Comparison of ENCODE assay signal across 7 cellular contexts in genomic region chr19:8367327-8368001, GRCh38. TPM values are rescaled to one million over a fixed set of nuclear protein-coding genes. Genes with fewer than 3 reads are reported as not detected.
DNase-seq lines count a peak whose midpoint lies in the region; FAIRE-seq and TF ChIP-seq lines count a peak whose summit lies in the region.

No MANE protein-coding gene starts in this region.

- TF ChIP-seq RAD21 in SK-N-SH (IDR thresholded peaks at IDR 0.05; ENCODE audit: low read length), result no peak; the same call in none of the 2 replicates

- TF ChIP-seq EP300 in SK-N-SH (IDR thresholded peaks at IDR 0.05; ENCODE audit: borderline replicate concordance in 1 of 2, low read depth in 1 of 2, low read length in 1 of 2), result peak; percentile 79; a peak in 3 of 4 replicates

- TF ChIP-seq CTCF in HFFc6 (IDR thresholded peaks at IDR 0.05) (no peak), SK-N-SH (IDR thresholded peaks at IDR 0.05) (no peak), fibroblast of pulmonary artery (IDR thresholded peaks at IDR 0.05; ENCODE audit: low read length, missing control alignments) (no peak), nephron progenitor cell (IDR thresholded peaks at IDR 0.05) (no peak), D721Med (IDR thresholded peaks at IDR 0.05; ENCODE audit: insufficient read depth, missing control alignments) (no peak)

- peaks cover 35% of the 10 kb centered on the region for H3K4me1 Mint-ChIP-seq in HFFc6 (ENCODE audit: low read depth)
- H3K4me1 Mint-ChIP-seq in nephron progenitor cell, result peaks cover 49% of the 10 kb centered on the region

- no peaks in the 10 kb centered on the region for H3K9me3 ChIP-seq in SK-N-SH

- H3K27me3 ChIP-seq in SK-N-SH (ENCODE audit: insufficient read depth), result no peaks in the 10 kb centered on the region

- H3K27me3 Mint-ChIP-seq in HFFc6 (ENCODE audit: insufficient read depth) (no peaks in the 10 kb centered on the region; the same call in 1 of the 2 replicates), nephron progenitor cell (ENCODE audit: low read depth, poor library complexity) (peaks cover 36% of the 10 kb centered on the region)

- H3K4me3 ChIP-seq in SK-N-SH (ENCODE audit: low read depth in 2 of 2, low read length in 1 of 2) (peak overlapping the region; percentile 0 to 53; a peak in 3 of 4 replicates), fibroblast of pulmonary artery (replicated peaks; ENCODE audit: low read depth, low read length) (peak overlapping the region; percentile 30)

- POLR2A ChIA-PET in SK-N-SH (lab: Yijun Ruan, JAX), result no interaction called here

- peak overlapping the region; percentile 29 to 81 for H3K27ac ChIP-seq in SK-N-SH (ENCODE audit: low read depth in 2 of 2, low read length in 1 of 2)

- no peak overlapping the region for H2AFZ ChIP-seq in SK-N-SH (ENCODE audit: low read depth)

- WGBS in SK-N-SH (ENCODE audit: low lambda C conversion rate), result 24% methylated on average over 23 of the region's 23 CpGs

- no peaks in the 10 kb centered on the region for H3K9me2 ChIP-seq in SK-N-SH

- H3K36me3 ChIP-seq in SK-N-SH (replicated peaks in 1 of 2; ENCODE audit: control insufficient read depth in 1 of 2, insufficient read depth in 2 of 2, low read length in 1 of 2), result peaks cover 0 to 7% of the 10 kb centered on the region in 2 experiments

- no peaks in the 10 kb centered on the region for H3K9me3 Mint-ChIP-seq in HFFc6
- peaks cover 4% of the 10 kb centered on the region for H3K9me3 Mint-ChIP-seq in nephron progenitor cell

- peaks cover 9% of the 10 kb centered on the region; the same call in 1 of the 2 replicates for H3K79me2 ChIP-seq in SK-N-SH (ENCODE audit: insufficient read depth)

- no peak overlapping the region for H3K27ac Mint-ChIP-seq in HFFc6
- no peak overlapping the region for H3K27ac Mint-ChIP-seq in nephron progenitor cell

- H3F3A ChIP-seq in SK-N-SH (replicated peaks; ENCODE audit: insufficient read depth), result peaks cover 17% of the 10 kb centered on the region

- FAIRE-seq in D721Med (lab: Jason Lieb, UNC), result no peak

- H3K36me3 Mint-ChIP-seq in HFFc6 (ENCODE audit: low read depth) (no peaks in the 10 kb centered on the region), nephron progenitor cell (ENCODE audit: low read depth) (peaks cover 15% of the 10 kb centered on the region)

- no peak overlapping the region for H3K9ac ChIP-seq in SK-N-SH

- peak overlapping the region; percentile 64 for H3K4me3 Mint-ChIP-seq in HFFc6
- peak overlapping the region; percentile 60 for H3K4me3 Mint-ChIP-seq in nephron progenitor cell

- peaks cover 24 to 30% of the 10 kb centered on the region in 2 experiments; a peak in 3 of 4 replicates for H3K4me1 ChIP-seq in SK-N-SH (ENCODE audit: control insufficient read depth in 1 of 2, insufficient read depth in 2 of 2, low read depth in 1 of 2, low read length in 1 of 2)

- H3K4me2 ChIP-seq in SK-N-SH, result peak overlapping the region; percentile 97

- peak; percentile 93 for DNase-seq in HFFc6
- DNase-seq in SK-N-SH, result peak; percentile 95
- DNase-seq in fibroblast of pulmonary artery (ENCODE audit: low read depth), result peak; percentile 99
- peak; percentile 67 for DNase-seq in nephron progenitor cell
- DNase-seq in NCI-H774 (lab: John Stamatoyannopoulos, UW), result no peak
- DNase-seq in D721Med (ENCODE audit: insufficient read length, low spot score), result no peak
- no peak for DNase-seq in middle frontal gyrus (ENCODE audit: extremely low spot score, low spot score)

- no peaks in the 10 kb centered on the region for H4K20me1 ChIP-seq in SK-N-SH (ENCODE audit: insufficient read depth)

- CTCF ChIA-PET in SK-N-SH (lab: Yijun Ruan, JAX), result interaction anchor here (0.7 to 5.0 kb wide), 5 partner anchors 13 to 213 kb away, joined by 3 to 51 read pairs (median 3); no protein-coding TSS in a partner anchor

TF ChIP-seq in SK-N-SH, 30 proteins besides CTCF, POLR2A, EP300 and RAD21 (continues in another document):
- TF ChIP-seq RCOR1 (IDR thresholded peaks at IDR 0.05; ENCODE audit: low read length) (peak; percentile 66), YY1 (IDR thresholded peaks at IDR 0.05; ENCODE audit: low read depth) (no peak), PBX3 (IDR thresholded peaks at IDR 0.05) (peak; percentile 73), CHD2 (IDR thresholded peaks at IDR 0.05; ENCODE audit: low read length, partially characterized antibody) (peak; percentile 64), EZH2phosphoT487 (IDR thresholded peaks at IDR 0.05; ENCODE audit: borderline replicate concordance, low read depth) (no peak), ELF1 (IDR thresholded peaks at IDR 0.05) (peak; percentile 71), SMC3 (IDR thresholded peaks at IDR 0.05; ENCODE audit: low read depth, low read length) (peak; percentile 23; the same call in 1 of the 2 replicates), POLR2AphosphoS5 (IDR thresholded peaks at IDR 0.05; ENCODE audit: low read depth, low read length) (peak; percentile 83), IRF3 (IDR thresholded peaks at IDR 0.05; ENCODE audit: low read depth, low read length) (no peak), SIN3A (IDR thresholded peaks at IDR 0.05; ENCODE audit: borderline replicate concordance, low read depth, low read length) (peak; percentile 73; the same call in 1 of the 2 replicates), REST (IDR thresholded peaks at IDR 0.05; ENCODE audit: low read depth, low read length) (peak; percentile 66; the same call in 1 of the 2 replicates)

RNA-seq across cellular contexts. Expression of gene ANGPTL4, which starts 3.5 kb away (rescaled TPM):
- 1 to 10 TPM; 1.5 to 9.8 (median 2.0) TPM for total RNA-seq in HFFc6 (2021; fragmentation: NEBNext Ultra II Directional; extraction: Animal tissue kit (Norgen Biotek cat#: 25700))
- 62.5 and 71.2 TPM in 2 replicates for polyA plus RNA-seq in SK-N-SH (2012; rRNA removed)
- 25.9 and 37.6 TPM in 2 replicates for polyA plus RNA-seq in SK-N-SH (2012; cell fraction: cytosol; rRNA removed)
- 181 and 394 TPM in 2 replicates for polyA plus RNA-seq in SK-N-SH (2012; cell fraction: nucleus; rRNA removed)

RNA-seq across cellular contexts. Expression of gene RAB11B, which starts 22.7 kb away (rescaled TPM):
- 100 to 1,000 TPM in 1 of 6 experiments, 10 to 100 TPM in 5; 82.5 to 107 (median 92.4) TPM for total RNA-seq in HFFc6 (2021; fragmentation: NEBNext Ultra II Directional; extraction: Animal tissue kit (Norgen Biotek cat#: 25700))
- polyA plus RNA-seq in SK-N-SH (2012; rRNA removed), result 70.5 and 127 TPM in 2 replicates
- polyA plus RNA-seq in SK-N-SH (2012; cell fraction: cytosol; rRNA removed), result 50.5 and 81.5 TPM in 2 replicates
- polyA plus RNA-seq in SK-N-SH (2012; cell fraction: nucleus; rRNA removed), result 241 and 251 TPM in 2 replicates

RNA-seq across cellular contexts. Expression of gene KANK3, which starts 24.4 kb away (rescaled TPM):
- total RNA-seq in HFFc6 (2021; fragmentation: NEBNext Ultra II Directional; extraction: Animal tissue kit (Norgen Biotek cat#: 25700)), result under 1 TPM in 2 of 6 experiments, not detected in 4; 0.26 to 0.30 TPM
- 0.51 and 0.91 TPM in 2 replicates for polyA plus RNA-seq in SK-N-SH (2012; rRNA removed)
- 0.12 and 0.17 TPM in 2 replicates for polyA plus RNA-seq in SK-N-SH (2012; cell fraction: cytosol; rRNA removed)
- polyA plus RNA-seq in SK-N-SH (2012; cell fraction: nucleus; rRNA removed), result 1.5 and 1.7 TPM in 2 replicates

RNA-seq across cellular contexts. Expression of gene MARCHF2, which starts 45.6 kb away (rescaled TPM):
- 10 to 100 TPM; 23.5 to 30.2 (median 26.0) TPM for total RNA-seq in HFFc6 (2021; fragmentation: NEBNext Ultra II Directional; extraction: Animal tissue kit (Norgen Biotek cat#: 25700))
- polyA plus RNA-seq in SK-N-SH (2012; rRNA removed), result 52.9 and 57.2 TPM in 2 replicates
- 22.9 and 46.6 TPM in 2 replicates for polyA plus RNA-seq in SK-N-SH (2012; cell fraction: cytosol; rRNA removed)
- polyA plus RNA-seq in SK-N-SH (2012; cell fraction: nucleus; rRNA removed), result 52.6 and 71.9 TPM in 2 replicates

RNA-seq across cellular contexts. Expression of gene RPS28, which starts 46.2 kb away (rescaled TPM):
- 1,000 to 10,000 TPM; 1,135 to 1,536 (median 1,376) TPM for total RNA-seq in HFFc6 (2021; fragmentation: NEBNext Ultra II Directional; extraction: Animal tissue kit (Norgen Biotek cat#: 25700))
- 410 and 601 TPM in 2 replicates for polyA plus RNA-seq in SK-N-SH (2012; rRNA removed)
- polyA plus RNA-seq in SK-N-SH (2012; cell fraction: cytosol; rRNA removed), result 358 and 452 TPM in 2 replicates
- 158 and 329 TPM in 2 replicates for polyA plus RNA-seq in SK-N-SH (2012; cell fraction: nucleus; rRNA removed)

Comparison
In these comparisons a context has a peak if more than half of its experiments do, and no peak if none do; other contexts are left out.
1. DNase-seq: peak in HFFc6 (single experiment), SK-N-SH (single experiment), fibroblast of pulmonary artery (single experiment) and nephron progenitor cell (single experiment); none in NCI-H774 (single experiment), D721Med (single experiment) and middle frontal gyrus (single experiment).